ENCODE assay signal across 28 cellular contexts in the genomic region with DNA sequence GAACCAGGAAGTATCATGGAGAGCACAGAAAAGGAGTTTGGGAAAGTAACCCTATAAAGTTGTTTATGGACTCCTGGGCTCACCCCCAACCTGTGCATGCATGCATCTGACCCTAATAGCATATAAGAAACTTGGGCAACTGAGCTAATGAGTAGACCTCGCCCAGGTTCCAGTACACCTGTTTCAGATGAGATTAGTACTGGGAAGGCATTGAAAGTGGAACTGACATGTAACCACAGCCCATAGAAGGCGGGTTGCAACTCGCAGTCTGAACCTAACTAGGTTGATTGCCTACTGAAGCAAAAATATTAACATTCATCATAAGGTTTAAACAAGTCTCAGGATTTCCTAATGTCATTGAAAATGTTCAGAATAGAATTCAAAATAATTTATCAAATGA.
A peak's percentile ranks its signal among the peaks of the same experiment; 100 is the strongest.
DNase-seq lines count a peak whose midpoint lies in the region; ATAC-seq and TF ChIP-seq lines count a peak whose summit lies in the region.
"Had no signal": no experiment of that assay in that cellular context is flagged by ENCODE, and none has a peak within 500 bp of the region (broad histone marks: within the 10 kb centered on the region; RNA-seq: fewer than 3 reads in every experiment).

No MANE protein-coding gene starts in this region.

- H3F3A ChIP-seq in SU-DHL-6 (ENCODE audit: insufficient read depth): peaks cover 21% of the 10 kb centered on the region

- no peak overlapping the region for H3K4me3 ChIP-seq in SU-DHL-6 (ENCODE audit: insufficient read depth, low read length, poor library complexity, severe bottlenecking)
- H3K4me3 ChIP-seq: HAP-1, heart right ventricle, psoas muscle, sigmoid colon, SK-N-MC, transverse colon had no signal

- H3K9me3 Mint-ChIP-seq in naive B cell: peaks cover 0 to 9% (median 5%) of the 10 kb centered on the region in 7 donors

- no peaks in the 10 kb centered on the region for H3K27me3 ChIP-seq in SU-DHL-6 (ENCODE audit: low read length)
- H3K27me3 ChIP-seq: brain microvascular endothelial cell, sigmoid colon, transverse colon had no signal

- DNase-seq in GM10266 (ENCODE audit: extremely low spot score): peak; percentile 12
- DNase-seq in GM20000 (ENCODE audit: low spot score): peak; percentile 38
- DNase-seq in naive B cell: peak; percentile 11
- no peak for DNase-seq in NCI-H1092 (lab: John Stamatoyannopoulos, UW)
- DNase-seq: activated CD4-positive, CD25-positive, alpha-beta regulatory T cell; activated CD8-positive, alpha-beta T cell treated with anti-CD3 and anti-CD28 coated beads, Interleukin-2, amount 10 ng/mL, durations not matched to agents 7 days and 5 days; amygdala; brain microvascular endothelial cell; C1 segment of cervical spinal cord; DMS53; heart right ventricle; Kasumi-1; left ventricle myocardium superior; midbrain; MV-4-11; NCI-H146; psoas muscle; sigmoid colon; stimulated activated CD4-positive, alpha-beta T cell treated with anti-CD3 and anti-CD28 coated beads, Interleukin-4, amount 100 ng/mL, for 4 hours; transverse colon had no signal

- no peaks in the 10 kb centered on the region for H3K9me3 ChIP-seq in SU-DHL-6 (ENCODE audit: insufficient read depth, low read length)
- H3K9me3 ChIP-seq: HAP-1, psoas muscle, sigmoid colon, transverse colon had no signal

- peaks cover 7 to 15% (median 11%) of the 10 kb centered on the region in 3 donors for H3K27me3 Mint-ChIP-seq in naive B cell

- ATAC-seq in naive B cell (ENCODE audit: low read depth in 2 of 2) (peak in 1 of 2 donors; percentile 20), HG03095 (IDR thresholded peaks at IDR 0.05; ENCODE audit: unreplicated experiment) (no peak), GM21723 (IDR thresholded peaks at IDR 0.05; ENCODE audit: unreplicated experiment) (no peak)
- ATAC-seq: activated CD8-positive, alpha-beta T cell treated with anti-CD3 and anti-CD28 coated beads, Interleukin-2, amount 10 ng/mL, durations not matched to agents 7 days and 5 days; activated naive CD4-positive, alpha-beta T cell treated with anti-CD3 and anti-CD28 coated beads, Interleukin-2, amount 50 U/mL, for 72 hours; heart right ventricle; left ventricle myocardium superior; naive thymus-derived CD8-positive, alpha-beta T cell; psoas muscle had no signal

- H3K27ac Mint-ChIP-seq in naive B cell: peak overlapping the region in 1 of 6 donors; percentile 12
- H3K27ac Mint-ChIP-seq: activated CD8-positive, alpha-beta T cell treated with anti-CD3 and anti-CD28 coated beads, Interleukin-2, amount 10 ng/mL, durations not matched to agents 7 days and 5 days; activated naive CD4-positive, alpha-beta T cell treated with anti-CD3 and anti-CD28 coated beads, Interleukin-2, amount 50 U/mL, for 72 hours; naive thymus-derived CD8-positive, alpha-beta T cell had no signal

- H3K9me2 ChIP-seq in SU-DHL-6 (replicated peaks; ENCODE audit: insufficient read depth, low read length): no peaks in the 10 kb centered on the region

- no peaks in the 10 kb centered on the region for H3K79me2 ChIP-seq in SU-DHL-6 (ENCODE audit: insufficient read depth, low read length)

- TF ChIP-seq CTCF in GM10266 (IDR thresholded peaks at IDR 0.05; ENCODE audit: control insufficient read depth, insufficient read depth, low read depth, missing control alignments): no peak
- TF ChIP-seq CTCF in GM20000 (IDR thresholded peaks at IDR 0.05; ENCODE audit: extremely low read depth, missing control alignments): no peak
- TF ChIP-seq CTCF in SU-DHL-6 (IDR thresholded peaks at IDR 0.05; ENCODE audit: insufficient read depth, low read length, poor library complexity, severe bottlenecking): no peak

- H2AFZ ChIP-seq in SU-DHL-6 (ENCODE audit: low read depth, low read length, severe bottlenecking): no peak overlapping the region

- peak overlapping the region in 7 of 8 donors; percentile 10 to 82 (median 58) for H3K4me3 Mint-ChIP-seq in naive B cell
- H3K4me3 Mint-ChIP-seq: activated CD8-positive, alpha-beta T cell treated with anti-CD3 and anti-CD28 coated beads, Interleukin-2, amount 10 ng/mL, durations not matched to agents 7 days and 5 days; naive thymus-derived CD8-positive, alpha-beta T cell had no signal

- peaks cover 0 to 2% of the 10 kb centered on the region in 2 donors for H3K36me3 Mint-ChIP-seq in naive B cell

- H4K20me1 ChIP-seq in SU-DHL-6 (ENCODE audit: low read depth, low read length): no peaks in the 10 kb centered on the region

- peaks cover 38 to 45% (median 44%) of the 10 kb centered on the region in 3 donors for H3K4me1 Mint-ChIP-seq in naive B cell

- H3K36me3 ChIP-seq in SU-DHL-6 (ENCODE audit: low read length): 0 out of 2 replicates have a peak, but pooled peaks cover 7% of the 10 kb centered on the region
- H3K36me3 ChIP-seq: brain microvascular endothelial cell, transverse colon had no signal

- H3K27ac ChIP-seq in SU-DHL-6 (ENCODE audit: low read depth, low read length): 0 out of 2 replicates have a peak overlapping the region, but pooled peaks have one; percentile 5
- H3K27ac ChIP-seq: brain microvascular endothelial cell, heart right ventricle, HL-60, psoas muscle, sigmoid colon, SK-N-MC had no signal

- H3K9ac ChIP-seq in SU-DHL-6 (ENCODE audit: low read length): no peak overlapping the region

- peak overlapping the region; percentile 28 for H3K4me2 ChIP-seq in SU-DHL-6 (ENCODE audit: low read depth, low read length, poor library complexity, severe bottlenecking)
